Comparison of ENCODE assay signal across 12 cellular contexts in the genomic region with DNA sequence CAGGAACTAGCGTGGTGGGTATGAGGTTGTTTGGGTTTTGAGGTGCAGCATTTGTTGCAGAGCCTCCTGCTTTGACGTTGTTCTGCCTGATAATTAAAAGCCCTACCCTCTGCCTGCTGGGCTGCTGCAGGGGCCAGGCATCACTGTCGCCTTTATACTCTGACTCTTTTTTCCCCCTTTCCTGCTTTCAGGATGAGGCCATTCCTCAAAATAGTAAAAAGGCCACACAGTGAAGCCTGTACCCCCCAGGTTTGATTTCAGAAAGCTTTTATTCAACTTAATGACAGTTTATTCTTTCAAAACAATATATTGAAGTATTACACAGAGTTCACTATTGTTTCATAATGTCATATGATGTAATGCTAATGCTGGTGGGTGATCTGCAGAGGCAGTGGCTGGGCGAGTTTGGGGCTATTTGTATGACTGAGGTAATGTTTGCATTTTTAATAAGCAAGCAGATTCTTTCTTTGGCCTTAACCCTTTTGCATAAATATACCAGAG. TPM values are rescaled to one million over a fixed set of nuclear protein-coding genes. Genes with fewer than 3 reads are reported as not detected.
A peak's percentile ranks its signal among the peaks of the same experiment; 100 is the strongest.
DNase-seq lines count a peak whose midpoint lies in the region; ATAC-seq, FAIRE-seq and TF ChIP-seq lines count a peak whose summit lies in the region.
"Had no signal": no experiment of that assay in that cellular context is flagged by ENCODE, and none has a peak within 500 bp of the region (broad histone marks: within the 10 kb centered on the region; RNA-seq: fewer than 3 reads in every experiment).

No MANE protein-coding gene starts in this region.

- DNase-seq in A549 (ENCODE audit: low read depth in 1 of 2, low spot score in 1 of 2) (no peak), GM03348 (ENCODE audit: low spot score) (peak; percentile 45), glutamatergic neuron (no peak), SK-N-DZ (ENCODE audit: low spot score) (no peak), Calu3 (no peak), GM10248 (ENCODE audit: extremely low spot score) (no peak)
- no peak for DNase-seq in stimulated activated naive CD4-positive, alpha-beta T cell treated with Interleukin-2 at 50 U/mL for 16 hours (lab: John Stamatoyannopoulos, UW)
- DNase-seq: mammary epithelial cell, NCI-H524 had no signal

- H3K27ac Mint-ChIP-seq in activated T-helper 17 cell treated with anti-CD3 and anti-CD28 coated beads, Interleukin-2, amount 50 U/mL, for 72 hours, result peak overlapping the region; percentile 24
- H3K27ac Mint-ChIP-seq in glutamatergic neuron (ENCODE audit: unreplicated experiment) (peak overlapping the region; percentile 34), Calu3 (ENCODE audit: unreplicated experiment) (no peak overlapping the region)
- H3K27ac Mint-ChIP-seq: T-helper 1 cell treated with Interleukin-12 subunit alpha and Interleukin-12 subunit beta and Interleukin-4 antibody, amounts not matched to agents 30 μg/mL and 1 μg/mL, for 36 hours had no signal

- no peak for TF ChIP-seq POLR2A in A549 (IDR thresholded peaks at IDR 0.05; ENCODE audit: low read length)

- TF ChIP-seq RAD21 in A549 (conservative IDR thresholded peaks at IDR 0.05 in 1 of 2, IDR thresholded peaks at IDR 0.05 in 1 of 2), result no peak

- POLR2A ChIA-PET in A549 (lab: Yijun Ruan, JAX) (interaction anchor here (1.0 kb wide), 1 partner anchor 9 kb away, joined by 4 read pairs; the partner anchor contains the start of gene BORCS5), GM10248 (lab: Yijun Ruan, JAX) (no interaction called here)

- 72% methylated on average over 4 of the region's 4 CpGs for WGBS in A549 (ENCODE audit: missing lambda C conversion rate)

- peaks cover 89% of the 10 kb centered on the region for H3K36me3 Mint-ChIP-seq in activated T-helper 17 cell treated with anti-CD3 and anti-CD28 coated beads, Interleukin-2, amount 50 U/mL, for 72 hours (ENCODE audit: low read depth)
- H3K36me3 Mint-ChIP-seq in glutamatergic neuron (ENCODE audit: unreplicated experiment) (no peaks in the 10 kb centered on the region), Calu3 (ENCODE audit: insufficient read depth, unreplicated experiment) (no peaks in the 10 kb centered on the region)

- ATAC-seq in A549, result no peak
- peak; percentile 29 for ATAC-seq in activated T-helper 17 cell treated with anti-CD3 and anti-CD28 coated beads, Interleukin-2, amount 50 U/mL, for 72 hours (replicated peaks)

- peak overlapping the region; percentile 35 to 41; a peak in 4 of 6 replicates for H3K27ac ChIP-seq in A549
- H3K27ac ChIP-seq: cardiac muscle cell had no signal

- no peaks in the 10 kb centered on the region for H3K9me3 ChIP-seq in A549

- H3K27me3 Mint-ChIP-seq in activated T-helper 17 cell treated with anti-CD3 and anti-CD28 coated beads, Interleukin-2, amount 50 U/mL, for 72 hours, result no peaks in the 10 kb centered on the region
- H3K27me3 Mint-ChIP-seq in glutamatergic neuron (ENCODE audit: unreplicated experiment) (no peaks in the 10 kb centered on the region), Calu3 (ENCODE audit: unreplicated experiment) (no peaks in the 10 kb centered on the region)

- peak; percentile 43 for FAIRE-seq in A549 (lab: Jason Lieb, UNC)

- peaks cover 34% of the 10 kb centered on the region for H3K4me1 Mint-ChIP-seq in activated T-helper 17 cell treated with anti-CD3 and anti-CD28 coated beads, Interleukin-2, amount 50 U/mL, for 72 hours
- H3K4me1 Mint-ChIP-seq in glutamatergic neuron (ENCODE audit: low read depth, unreplicated experiment) (peaks cover 10% of the 10 kb centered on the region), Calu3 (ENCODE audit: low read depth, unreplicated experiment) (peaks cover 8% of the 10 kb centered on the region)

- intact Hi-C loops in Calu3 (cut with micrococcal nuclease; ENCODE audit: unreplicated experiment), result no loop called here

- peaks cover 10% of the 10 kb centered on the region for H3K4me1 ChIP-seq in A549

- H3K4me3 Mint-ChIP-seq in activated T-helper 17 cell treated with anti-CD3 and anti-CD28 coated beads, Interleukin-2, amount 50 U/mL, for 72 hours, result peak overlapping the region; percentile 19
- no peak overlapping the region for H3K4me3 Mint-ChIP-seq in glutamatergic neuron (ENCODE audit: unreplicated experiment)
- no peak overlapping the region for H3K4me3 Mint-ChIP-seq in Calu3 (ENCODE audit: low read depth, unreplicated experiment)
- H3K4me3 Mint-ChIP-seq: T-helper 1 cell treated with Interleukin-12 subunit alpha and Interleukin-12 subunit beta and Interleukin-4 antibody, amounts not matched to agents 30 μg/mL and 1 μg/mL, for 36 hours had no signal

- no peaks in the 10 kb centered on the region for H3K9me3 Mint-ChIP-seq in activated T-helper 17 cell treated with anti-CD3 and anti-CD28 coated beads, Interleukin-2, amount 50 U/mL, for 72 hours
- H3K9me3 Mint-ChIP-seq in glutamatergic neuron (ENCODE audit: unreplicated experiment) (no peaks in the 10 kb centered on the region), Calu3 (ENCODE audit: low read depth, unreplicated experiment) (no peaks in the 10 kb centered on the region)
- H3K9me3 Mint-ChIP-seq: T-helper 1 cell treated with Interleukin-12 subunit alpha and Interleukin-12 subunit beta and Interleukin-4 antibody, amounts not matched to agents 30 μg/mL and 1 μg/mL, for 36 hours had no signal

- BruUV-seq in Calu3 (replicated peaks; lab: Mats Ljungman, UMichigan), result no TSS peak

- CTCF ChIA-PET in A549 (lab: Yijun Ruan, JAX) (interaction anchor here (0.9 to 2.6 kb wide), 3 partner anchors 10 to 340 kb away, joined by 3 to 11 read pairs (median 5); no protein-coding TSS in a partner anchor), Calu3 (lab: Charles Lee) (no interaction called here), GM10248 (lab: Yijun Ruan, JAX) (interaction anchor here (1.5 to 4.0 kb wide), 3 partner anchors 8 to 13 kb away, joined by 3 to 42 read pairs (median 7); partner anchors contain the start of gene BORCS5)

- H3K4me3 ChIP-seq in A549, result no peak overlapping the region
- H3K4me3 ChIP-seq: cardiac muscle cell had no signal

- peak overlapping the region; percentile 26; the same call in 2 of the 3 replicates for H3K4me2 ChIP-seq in A549

- no peak for TF ChIP-seq EP300 in A549 (IDR thresholded peaks at IDR 0.05)

- TF ChIP-seq CTCF in A549 (IDR thresholded peaks at IDR 0.05), result no peak
- no peak for TF ChIP-seq CTCF in glutamatergic neuron (IDR thresholded peaks at IDR 0.05; ENCODE audit: partially characterized antibody, unreplicated experiment)
- TF ChIP-seq CTCF in Calu3 (IDR thresholded peaks at IDR 0.05; ENCODE audit: unreplicated experiment), result no peak
- no peak for TF ChIP-seq CTCF in GM10248 (IDR thresholded peaks at IDR 0.05; ENCODE audit: control extremely low read depth, extremely low read depth, low read depth, missing control alignments)

TF ChIP-seq in A549, 52 proteins besides CTCF, POLR2A, EP300 and RAD21:
- TF ChIP-seq FOXS1 (CRISPR knock-in tag; IDR thresholded peaks at IDR 0.05) (no peak), CEBPB (IDR thresholded peaks at IDR 0.05) (0 out of 4 replicates have a peak, but pooled peaks of 1 of the 2 experiments have one; percentile 19)

RNA-seq across cellular contexts. Expression of gene BORCS5, which starts 9.1 kb away (rescaled TPM):
- polyA plus RNA-seq in A549 (2011; rRNA removed), result 10.2 and 13.7 TPM in 2 replicates
- 15.0 and 17.7 TPM in 2 replicates for polyA plus RNA-seq in A549 (2012; cell fraction: cytosol; rRNA removed)
- 22.1 and 29.4 TPM in 2 replicates for polyA plus RNA-seq in A549 (2012; cell fraction: nucleus; rRNA removed)
- 5.1 to 7.3 TPM (median 6.2 TPM) in 3 replicates for polyA plus RNA-seq in A549 (2017; fragmentation: RNase III; extraction: RNeasy Plus Mini Kit Qiagen cat#74134 plus additional on column Dnase treatment)
- 22.4 and 30.7 TPM in 2 replicates for polyA minus RNA-seq in A549 (2011; rRNA and poly(A)+ RNA removed)
- 10 to 100 TPM; 26.1 to 43.8 TPM for total RNA-seq in activated T-helper 17 cell treated with anti-CD3 and anti-CD28 coated beads, Interleukin-2, amount 50 U/mL, for 72 hours
- 30.2 TPM for total RNA-seq in glutamatergic neuron (ENCODE audit: unreplicated experiment)
- polyA plus RNA-seq in SK-N-DZ (2014; cell fraction: cytosol; rRNA removed), result 11.0 and 12.2 TPM in 2 replicates
- 1.4 and 13.1 TPM in 2 replicates for polyA plus RNA-seq in SK-N-DZ (2014; cell fraction: nucleus; rRNA removed)
- total RNA-seq in Calu3 (2022), result 9.3 and 11.5 TPM in 2 replicates

RNA-seq across cellular contexts. Expression of gene MANSC1, which starts 15.9 kb away (rescaled TPM):
- polyA plus RNA-seq in A549 (2011; rRNA removed) (3.9 and 9.7 TPM in 2 replicates), A549 (2017; fragmentation: RNase III; extraction: RNeasy Plus Mini Kit Qiagen cat#74134 plus additional on column Dnase treatment) (3.7 to 4.4 TPM (median 3.8 TPM) in 3 replicates)
- 0.86 and 1.1 TPM in 2 replicates for polyA plus RNA-seq in A549 (2012; cell fraction: cytosol; rRNA removed)
- polyA plus RNA-seq in A549 (2012; cell fraction: nucleus; rRNA removed), result 0.47 and 0.86 TPM in 2 replicates
- 3.5 and 4.5 TPM in 2 replicates for polyA minus RNA-seq in A549 (2011; rRNA and poly(A)+ RNA removed)
- under 1 TPM; 0.63 to 0.74 TPM for total RNA-seq in activated T-helper 17 cell treated with anti-CD3 and anti-CD28 coated beads, Interleukin-2, amount 50 U/mL, for 72 hours
- total RNA-seq in glutamatergic neuron (ENCODE audit: unreplicated experiment) (2.0 TPM), Calu3 (2022) (71.8 and 74.5 TPM in 2 replicates)
- 7.1 and 8.1 TPM in 2 replicates for polyA plus RNA-seq in SK-N-DZ (2014; cell fraction: cytosol; rRNA removed)
- polyA plus RNA-seq in SK-N-DZ (2014; cell fraction: nucleus; rRNA removed), result 2.5 and 3.2 TPM in 2 replicates

Comparison
In these comparisons a context has a peak if more than half of its experiments do, and no peak if none do; other contexts are left out.
1. RNA of gene MANSC1, which starts 15.9 kb away (total RNA-seq): 71.8 to 74.5 TPM in Calu3; 2.0 TPM in glutamatergic neuron (single experiment) and 0.63 to 0.74 TPM in activated T-helper 17 cell treated with anti-CD3 and anti-CD28 coated beads, Interleukin-2, amount 50 U/mL, for 72 hours; every median in the first group is over 10 times any median in the second.